ENCODE assay signal across 8 cellular contexts in the genomic region with DNA sequence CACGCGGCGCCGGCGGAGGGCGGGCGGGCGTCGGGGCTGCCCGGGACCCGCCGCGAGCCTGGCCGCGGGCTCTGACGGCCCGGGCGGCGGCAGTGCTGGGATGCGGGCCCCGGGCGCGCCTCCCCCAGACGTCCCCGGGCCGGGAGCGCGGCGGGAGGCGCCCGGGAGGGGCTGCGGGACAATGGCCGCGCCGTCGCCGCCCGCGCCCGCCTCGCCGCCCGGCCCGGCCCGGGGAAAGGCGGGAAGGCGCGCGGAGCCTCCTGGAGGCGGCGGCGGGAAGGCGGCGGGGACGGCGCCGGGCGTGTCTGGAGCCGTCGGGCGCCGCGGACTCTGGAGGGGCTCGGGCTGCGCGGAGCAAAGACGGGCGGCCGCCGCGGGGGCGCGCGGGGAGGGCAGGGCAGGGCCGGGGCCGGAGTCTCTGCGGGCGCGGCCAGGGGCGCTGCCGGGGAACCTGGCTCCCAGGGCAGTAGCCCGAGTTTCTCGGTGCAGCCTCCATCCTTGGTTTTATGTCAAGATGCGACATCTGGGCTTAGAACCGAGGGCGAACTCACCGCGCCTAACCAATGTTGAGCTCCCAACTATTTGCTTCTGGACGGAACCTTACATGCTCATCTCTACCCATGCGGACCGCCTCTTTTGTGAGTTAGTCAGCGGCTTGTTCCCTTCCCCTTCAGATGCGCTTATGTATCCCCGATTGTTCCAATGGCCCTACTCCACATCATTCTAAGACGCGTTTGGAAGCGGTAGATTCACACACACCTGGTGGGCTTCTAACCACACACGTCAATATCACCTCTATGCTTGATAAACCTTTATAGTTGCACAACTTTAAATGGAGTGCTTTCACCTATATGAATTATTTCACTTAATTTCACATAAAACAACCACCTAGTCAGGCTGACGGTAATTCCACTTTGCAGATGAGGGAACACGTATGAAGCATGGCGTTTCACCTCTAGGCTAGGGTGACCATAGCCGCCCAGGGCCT. TPM values are rescaled to one million over a fixed set of nuclear protein-coding genes. Genes with fewer than 3 reads are reported as not detected.
DNase-seq lines count a peak whose midpoint lies in the region; ATAC-seq and TF ChIP-seq lines count a peak whose summit lies in the region.

No MANE protein-coding gene starts in this region.

- DNase-seq in Ammon's horn (ENCODE audit: low spot score) (peak; percentile 30), NCI-H774 (lab: John Stamatoyannopoulos, UW) (peak; percentile 64), astrocyte of the cerebellum (ENCODE audit: low read depth) (peak; percentile 11), left ventricle myocardium superior (peak; percentile 64), posterior cingulate gyrus (peak in 7 of 10 donors; percentile 11 to 89 (median 19))

- peak; percentile 16 for TF ChIP-seq POLR2A in GM15510 (IDR thresholded peaks at IDR 0.05; ENCODE audit: borderline replicate concordance, extremely low read depth, insufficient read length)

- in situ Hi-C loops in astrocyte of the cerebellum (cut with HindIII; ENCODE audit: low sequenced_read_pairs), result no loop called here

- intact Hi-C loops in left ventricle myocardium superior (cut with micrococcal nuclease) (no loop called here), posterior cingulate gyrus (cut with DNase I) (loop anchor here (1.0 kb wide), 1 partner anchor 40 kb away; no protein-coding TSS in a partner anchor)

- peak overlapping the region; percentile 55 for H3K4me3 ChIP-seq in astrocyte of the cerebellum (ENCODE audit: low read depth, low read length)

- ATAC-seq in left ventricle myocardium superior, result peak; percentile 80
- ATAC-seq in GM19455 (IDR thresholded peaks at IDR 0.05; ENCODE audit: unreplicated experiment), result no peak
- ATAC-seq in GM21825 (IDR thresholded peaks at IDR 0.05; ENCODE audit: unreplicated experiment), result no peak

- no peak for TF ChIP-seq CTCF in astrocyte of the cerebellum (IDR thresholded peaks at IDR 0.05; ENCODE audit: low read depth, low read length, missing control alignments)

RNA-seq across cellular contexts. Expression of a gene that starts 0.7 kb away (rescaled TPM):
- total RNA-seq in left ventricle myocardium superior, result 2.5 TPM

Comparison
In these comparisons a context has a peak if more than half of its experiments do, and no peak if none do; other contexts are left out.
1. DNase-seq: peak in every context shown above with its lines; median percentile 64 in NCI-H774; 64 in left ventricle myocardium superior; 30 in Ammon's horn; 19 in posterior cingulate gyrus; 11 in astrocyte of the cerebellum.